ENCODE assay signal across 13 cellular contexts in genomic region chr18:55095579-55095978, GRCh38.
"Had no signal": no experiment of that assay in that cellular context is flagged by ENCODE, and none has a peak within 500 bp of the region (broad histone marks: within the 10 kb centered on the region; RNA-seq: fewer than 3 reads in every experiment).

No MANE protein-coding gene starts in this region.

- H3K4me1 ChIP-seq: esophagus squamous epithelium, left lung, upper lobe of right lung had no signal

- H3K27ac ChIP-seq: cardiac muscle cell, esophagus squamous epithelium, heart right ventricle, left lung, spleen, thoracic aorta, upper lobe of right lung, VCaP had no signal

- H3K9me3 ChIP-seq: esophagus squamous epithelium, heart right ventricle, left lung, spleen, thoracic aorta, upper lobe of right lung had no signal

- H3K36me3 ChIP-seq: cardiac muscle cell, esophagus squamous epithelium, heart right ventricle, left lung, spleen, thoracic aorta, upper lobe of right lung had no signal

- H3K27me3 ChIP-seq: cardiac muscle cell, esophagus squamous epithelium, heart right ventricle, left lung, spleen, upper lobe of right lung had no signal

- H3K4me3 ChIP-seq: cardiac muscle cell, esophagus squamous epithelium, heart right ventricle, left lung, spleen, thoracic aorta, upper lobe of right lung had no signal

- DNase-seq: activated CD4-positive, alpha-beta T cell treated with anti-CD3 and anti-CD28 coated beads for 1 hour; activated T-cell treated with anti-CD3 and anti-CD28 coated beads, Interleukin-2, amount 50 U/mL, for 72 hours; effector CD8-positive, alpha-beta T cell; esophagus squamous epithelium; left lung; spleen; stimulated activated CD4-positive, alpha-beta T cell treated with anti-CD3 and anti-CD28 coated beads, Interleukin-4, amount 100 ng/mL, for 4 hours; stimulated activated naive B cell treated with anti-CD40 and anti-IgM and Interleukin-4, amounts not matched to agents 10 μg/mL and 1 μg/mL and 100 μg/mL, for 72 hours; upper lobe of right lung had no signal
